In the genomic region with DNA sequence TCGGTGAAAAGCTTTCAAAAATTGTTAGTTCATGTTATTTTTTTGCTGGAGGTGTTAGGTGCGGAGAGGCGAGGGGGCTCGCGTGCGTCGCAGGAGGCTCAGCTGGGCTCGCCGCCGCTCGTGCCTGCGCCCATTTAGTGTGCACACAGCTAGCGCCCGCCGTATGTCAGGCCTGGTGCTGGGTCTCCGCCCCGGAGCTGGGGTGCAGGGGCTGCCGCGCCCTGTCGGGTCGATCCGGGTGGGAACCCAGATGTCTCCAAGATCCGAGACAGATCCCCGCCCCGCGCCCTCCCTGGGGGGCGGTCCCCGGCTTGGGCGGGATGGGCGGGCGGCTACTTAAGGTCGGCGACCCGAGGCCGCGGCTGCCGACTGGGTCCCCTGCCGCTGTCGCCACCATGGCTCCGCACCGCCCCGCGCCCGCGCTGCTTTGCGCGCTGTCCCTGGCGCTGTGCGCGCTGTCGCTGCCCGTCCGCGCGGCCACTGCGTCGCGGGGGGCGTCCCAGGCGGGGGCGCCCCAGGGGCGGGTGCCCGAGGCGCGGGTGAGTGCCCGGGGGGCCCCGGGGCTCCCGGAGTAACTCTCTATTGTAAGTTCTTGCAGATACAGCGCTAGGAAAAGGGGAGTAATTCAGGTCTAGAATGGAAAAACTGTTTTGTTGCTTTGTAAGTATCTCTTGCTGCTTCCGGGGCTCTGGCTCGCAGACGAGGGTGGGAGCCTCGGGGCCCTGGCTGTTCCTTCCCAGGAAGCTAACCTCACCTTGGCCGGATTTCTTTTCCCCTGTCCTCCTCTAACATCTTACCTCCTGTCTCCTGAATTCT, we compare ENCODE assay signal across 1 cellular context.
TF ChIP-seq lines count a peak whose summit lies in the region.

No MANE protein-coding gene starts in this region.

TF ChIP-seq in SK-N-SH, 30 proteins besides CTCF, POLR2A, EP300 and RAD21 (continued from another document):
- TF ChIP-seq, protein P1, sequence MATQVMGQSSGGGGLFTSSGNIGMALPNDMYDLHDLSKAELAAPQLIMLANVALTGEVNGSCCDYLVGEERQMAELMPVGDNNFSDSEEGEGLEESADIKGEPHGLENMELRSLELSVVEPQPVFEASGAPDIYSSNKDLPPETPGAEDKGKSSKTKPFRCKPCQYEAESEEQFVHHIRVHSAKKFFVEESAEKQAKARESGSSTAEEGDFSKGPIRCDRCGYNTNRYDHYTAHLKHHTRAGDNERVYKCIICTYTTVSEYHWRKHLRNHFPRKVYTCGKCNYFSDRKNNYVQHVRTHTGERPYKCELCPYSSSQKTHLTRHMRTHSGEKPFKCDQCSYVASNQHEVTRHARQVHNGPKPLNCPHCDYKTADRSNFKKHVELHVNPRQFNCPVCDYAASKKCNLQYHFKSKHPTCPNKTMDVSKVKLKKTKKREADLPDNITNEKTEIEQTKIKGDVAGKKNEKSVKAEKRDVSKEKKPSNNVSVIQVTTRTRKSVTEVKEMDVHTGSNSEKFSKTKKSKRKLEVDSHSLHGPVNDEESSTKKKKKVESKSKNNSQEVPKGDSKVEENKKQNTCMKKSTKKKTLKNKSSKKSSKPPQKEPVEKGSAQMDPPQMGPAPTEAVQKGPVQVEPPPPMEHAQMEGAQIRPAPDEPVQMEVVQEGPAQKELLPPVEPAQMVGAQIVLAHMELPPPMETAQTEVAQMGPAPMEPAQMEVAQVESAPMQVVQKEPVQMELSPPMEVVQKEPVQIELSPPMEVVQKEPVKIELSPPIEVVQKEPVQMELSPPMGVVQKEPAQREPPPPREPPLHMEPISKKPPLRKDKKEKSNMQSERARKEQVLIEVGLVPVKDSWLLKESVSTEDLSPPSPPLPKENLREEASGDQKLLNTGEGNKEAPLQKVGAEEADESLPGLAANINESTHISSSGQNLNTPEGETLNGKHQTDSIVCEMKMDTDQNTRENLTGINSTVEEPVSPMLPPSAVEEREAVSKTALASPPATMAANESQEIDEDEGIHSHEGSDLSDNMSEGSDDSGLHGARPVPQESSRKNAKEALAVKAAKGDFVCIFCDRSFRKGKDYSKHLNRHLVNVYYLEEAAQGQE (IDR thresholded peaks at IDR 0.05; ENCODE audit: low read depth, low read length) = no peak
- no peak for TF ChIP-seq SIN3A (IDR thresholded peaks at IDR 0.05; ENCODE audit: borderline replicate concordance, low read depth, low read length)
- no peak for TF ChIP-seq TEAD4 (IDR thresholded peaks at IDR 0.05; ENCODE audit: borderline replicate concordance, insufficient read depth)
- no peak for TF ChIP-seq USF1 (IDR thresholded peaks at IDR 0.05; ENCODE audit: borderline replicate concordance, low read depth)
- TF ChIP-seq FOXM1 (IDR thresholded peaks at IDR 0.05; ENCODE audit: low read depth) = no peak
- TF ChIP-seq, protein P2, sequence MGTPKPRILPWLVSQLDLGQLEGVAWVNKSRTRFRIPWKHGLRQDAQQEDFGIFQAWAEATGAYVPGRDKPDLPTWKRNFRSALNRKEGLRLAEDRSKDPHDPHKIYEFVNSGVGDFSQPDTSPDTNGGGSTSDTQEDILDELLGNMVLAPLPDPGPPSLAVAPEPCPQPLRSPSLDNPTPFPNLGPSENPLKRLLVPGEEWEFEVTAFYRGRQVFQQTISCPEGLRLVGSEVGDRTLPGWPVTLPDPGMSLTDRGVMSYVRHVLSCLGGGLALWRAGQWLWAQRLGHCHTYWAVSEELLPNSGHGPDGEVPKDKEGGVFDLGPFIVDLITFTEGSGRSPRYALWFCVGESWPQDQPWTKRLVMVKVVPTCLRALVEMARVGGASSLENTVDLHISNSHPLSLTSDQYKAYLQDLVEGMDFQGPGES (IDR thresholded peaks at IDR 0.05; ENCODE audit: low read depth, low read length) = no peak
